ENCODE assay signal across 12 cellular contexts in the genomic region with DNA sequence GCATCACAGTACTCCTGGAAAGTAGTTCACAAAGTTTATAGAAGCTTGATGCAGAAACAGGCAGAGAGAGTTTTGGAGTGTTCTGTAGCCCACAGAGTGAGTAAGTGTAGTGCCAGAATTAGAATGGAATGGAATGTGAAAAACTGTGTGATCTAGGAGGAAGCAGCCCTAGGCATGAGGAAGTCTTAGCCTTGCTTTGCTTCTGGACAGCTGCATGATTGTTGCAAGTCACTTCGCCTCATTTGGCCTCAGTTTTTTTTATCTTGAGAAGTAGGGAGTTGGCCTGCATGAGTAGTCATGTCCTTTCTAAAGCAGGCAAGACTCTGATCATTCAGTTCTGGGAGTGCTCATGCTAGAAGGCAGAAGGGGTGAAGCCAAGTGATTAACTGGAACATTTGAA. TPM values are rescaled to one million over a fixed set of nuclear protein-coding genes. Genes with fewer than 3 reads are reported as not detected.
DNase-seq lines count a peak whose midpoint lies in the region; ATAC-seq and TF ChIP-seq lines count a peak whose summit lies in the region.
"Had no signal": no experiment of that assay in that cellular context is flagged by ENCODE, and none has a peak within 500 bp of the region (broad histone marks: within the 10 kb centered on the region; RNA-seq: fewer than 3 reads in every experiment).

No MANE protein-coding gene starts in this region.

- H3K27ac ChIP-seq in right atrium auricular region (no peak overlapping the region), endodermal cell (ENCODE audit: low read depth, low read length) (no peak overlapping the region)
- H3K27ac ChIP-seq: A549 had no signal

- H3K4me3 ChIP-seq in right atrium auricular region, result no peak overlapping the region
- H3K4me3 ChIP-seq in astrocyte of the spinal cord (ENCODE audit: low read depth, low read length), result no peak overlapping the region
- H3K4me3 ChIP-seq in endodermal cell (ENCODE audit: low read length), result no peak overlapping the region
- H3K4me3 ChIP-seq: A549 had no signal

- ATAC-seq in Right ventricle myocardium superior (ENCODE audit: poor library complexity), result peak; percentile 88

- H3K9me3 ChIP-seq in right atrium auricular region, result no peaks in the 10 kb centered on the region
- no peaks in the 10 kb centered on the region for H3K9me3 ChIP-seq in endodermal cell (ENCODE audit: control insufficient read depth, low read length)
- H3K9me3 ChIP-seq: A549 had no signal

- H3K4me3 Mint-ChIP-seq in endodermal cell, result no peak overlapping the region
- H3K4me3 Mint-ChIP-seq in activated naive CD4-positive, alpha-beta T cell treated with anti-CD3 and anti-CD28 coated beads for 36 hours, result no peak overlapping the region

- 85 to 100% methylated on average over 1 of the region's 1 CpG for WGBS in endodermal cell (ENCODE audit: insufficient coverage in 1 of 2, insufficient read length in 1 of 2), 2 experiments

- H3K4me1 ChIP-seq in right atrium auricular region, result peaks cover 0 to 7% of the 10 kb centered on the region in 2 donors
- H3K4me1 ChIP-seq in endodermal cell (ENCODE audit: control insufficient read depth, insufficient read depth, low read length), result no peaks in the 10 kb centered on the region
- H3K4me1 ChIP-seq: A549 had no signal

- intact Hi-C loops in Right ventricle myocardium superior (cut with DNase I), result no loop called here
- intact Hi-C loops in activated naive CD4-positive, alpha-beta T cell treated with anti-CD3 and anti-CD28 coated beads for 36 hours (cut with micrococcal nuclease), result no loop called here

- no peaks in the 10 kb centered on the region for H3K27me3 Mint-ChIP-seq in endodermal cell (ENCODE audit: insufficient read depth)
- peaks cover 8% of the 10 kb centered on the region for H3K27me3 Mint-ChIP-seq in activated naive CD4-positive, alpha-beta T cell treated with anti-CD3 and anti-CD28 coated beads for 36 hours (ENCODE audit: low read depth)

- no peaks in the 10 kb centered on the region for H3K4me1 Mint-ChIP-seq in endodermal cell
- no peaks in the 10 kb centered on the region for H3K4me1 Mint-ChIP-seq in activated naive CD4-positive, alpha-beta T cell treated with anti-CD3 and anti-CD28 coated beads for 36 hours (ENCODE audit: low read depth)

- DNase-seq in Right ventricle myocardium superior (no peak), right atrium auricular region (ENCODE audit: low spot score) (no peak), astrocyte of the spinal cord (ENCODE audit: low read depth, low spot score) (peak; percentile 69), left kidney (ENCODE audit: low read depth, low spot score) (peak; percentile 23), endodermal cell (no peak)
- DNase-seq in activated naive CD4-positive, alpha-beta T cell treated with anti-CD3 and anti-CD28 coated beads for 36 hours, result no peak
- DNase-seq in effector CD4-positive, alpha-beta T cell, result no peak
- DNase-seq in central memory CD4-positive, alpha-beta T cell, result no peak
- DNase-seq: cerebellar nuclear complex, NCI-H2029 treated with DMSO at 0.1 percent for 48 hours had no signal

- H3K9me3 Mint-ChIP-seq in endodermal cell, result no peaks in the 10 kb centered on the region
- H3K9me3 Mint-ChIP-seq in activated naive CD4-positive, alpha-beta T cell treated with anti-CD3 and anti-CD28 coated beads for 36 hours, result no peaks in the 10 kb centered on the region

- H3K27me3 ChIP-seq in right atrium auricular region (no peaks in the 10 kb centered on the region), endodermal cell (ENCODE audit: control insufficient read depth, insufficient read depth, low read length, poor library complexity, severe bottlenecking) (peaks cover 6% of the 10 kb centered on the region)

- H3K27ac Mint-ChIP-seq in endodermal cell, result no peak overlapping the region
- H3K27ac Mint-ChIP-seq in activated naive CD4-positive, alpha-beta T cell treated with anti-CD3 and anti-CD28 coated beads for 36 hours, result no peak overlapping the region

- CTCF ChIA-PET in activated naive CD4-positive, alpha-beta T cell treated with anti-CD3 and anti-CD28 coated beads for 36 hours (lab: Charles Lee), result interaction anchor here (0.5 to 0.9 kb wide), 2 partner anchors 11 to 392 kb away, joined by 3 read pairs; no protein-coding TSS in a partner anchor

- H3K36me3 ChIP-seq in right atrium auricular region (no peaks in the 10 kb centered on the region), endodermal cell (ENCODE audit: control insufficient read depth, insufficient read depth, low read length) (no peaks in the 10 kb centered on the region)

- H3K36me3 Mint-ChIP-seq in endodermal cell (ENCODE audit: low read depth), result no peaks in the 10 kb centered on the region
- H3K36me3 Mint-ChIP-seq in activated naive CD4-positive, alpha-beta T cell treated with anti-CD3 and anti-CD28 coated beads for 36 hours (ENCODE audit: low read depth), result no peaks in the 10 kb centered on the region

- TF ChIP-seq CTCF in right atrium auricular region (IDR thresholded peaks at IDR 0.05) (no peak), astrocyte of the spinal cord (IDR thresholded peaks at IDR 0.05; ENCODE audit: low read depth, low read length) (no peak), endodermal cell (conservative IDR thresholded peaks at IDR 0.05) (no peak)

- in situ Hi-C loops in astrocyte of the spinal cord (cut with HindIII; ENCODE audit: low sequenced_read_pairs), result no loop called here

- H3K9ac ChIP-seq in endodermal cell (ENCODE audit: extremely low read depth, low read length, poor library complexity, severe bottlenecking), result no peak overlapping the region

RNA-seq across cellular contexts. Expression of a gene that starts 10.9 kb away (rescaled TPM):
- not detected for total RNA-seq in Right ventricle myocardium superior
- total RNA-seq in right atrium auricular region, result not detected
- not detected for total RNA-seq in endodermal cell
- polyA plus RNA-seq in endodermal cell (2013, experiment 1 of 2), result not detected
- polyA plus RNA-seq in endodermal cell (2013, experiment 2 of 2), result not detected
- not detected for total RNA-seq in activated naive CD4-positive, alpha-beta T cell treated with anti-CD3 and anti-CD28 coated beads for 36 hours
- total RNA-seq: liver had no signal
- polyA plus RNA-seq: A549, liver had no signal

RNA-seq across cellular contexts. Expression of a gene that starts 34.0 kb away (rescaled TPM):
- total RNA-seq in Right ventricle myocardium superior (not detected), right atrium auricular region (not detected), endodermal cell (not detected)
- polyA plus RNA-seq in endodermal cell (2013, experiment 1 of 2), result not detected
- not detected for polyA plus RNA-seq in endodermal cell (2013, experiment 2 of 2)
- total RNA-seq in activated naive CD4-positive, alpha-beta T cell treated with anti-CD3 and anti-CD28 coated beads for 36 hours, result not detected
- total RNA-seq: liver had no signal
- polyA plus RNA-seq: A549, liver had no signal

Comparison
In these comparisons a context has a peak if more than half of its experiments do, and no peak if none do; other contexts are left out.
1. DNase-seq: peak in astrocyte of the spinal cord (single experiment) and left kidney (single experiment); none in Right ventricle myocardium superior (single experiment), right atrium auricular region (single experiment), endodermal cell (single experiment), activated naive CD4-positive, alpha-beta T cell treated with anti-CD3 and anti-CD28 coated beads for 36 hours (single experiment), effector CD4-positive, alpha-beta T cell (single experiment) and central memory CD4-positive, alpha-beta T cell (single experiment).